8 cellular contexts compared by ENCODE assay signal in genomic region chr17:28645576-28645939, GRCh38. TPM values are rescaled to one million over a fixed set of nuclear protein-coding genes. Genes with fewer than 3 reads are reported as not detected.
DNase-seq lines count a peak whose midpoint lies in the region; ATAC-seq and TF ChIP-seq lines count a peak whose summit lies in the region.

No MANE protein-coding gene starts in this region.

- peak overlapping the region; percentile 83 for H3K27ac Mint-ChIP-seq in MCF 10A (ENCODE audit: low read depth, unreplicated experiment)

- H3K27me3 ChIP-seq in mononuclear cell (ENCODE audit: insufficient read depth, low read length) = no peaks in the 10 kb centered on the region

- H3K27me3 Mint-ChIP-seq in MCF 10A (ENCODE audit: insufficient read depth, unreplicated experiment) = no peaks in the 10 kb centered on the region

- CTCF ChIA-PET in MCF 10A (lab: Yijun Ruan, JAX) = interaction anchor here (0.5 to 4.3 kb wide), 6 partner anchors 16 to 74 kb away, joined by 3 to 25 read pairs (median 4); partner anchors contain the start of genes RPL23A, SDF2 and SUPT6H

- peak overlapping the region; percentile 94 for H3K4me3 Mint-ChIP-seq in MCF 10A (ENCODE audit: unreplicated experiment)

- TSS peak; percentile 90 for BruUV-seq in MCF 10A (replicated peaks; lab: Mats Ljungman, UMichigan)

- TF ChIP-seq CTCF in MCF 10A (IDR thresholded peaks at IDR 0.05; ENCODE audit: unreplicated experiment) = no peak

- POLR2A ChIA-PET in MCF 10A (lab: Yijun Ruan, JAX) = interaction anchor here (0.6 to 12.0 kb wide), 25 partner anchors 10 to 804 kb away, joined by 3 to 208 read pairs (median 5); partner anchors contain the start of genes ALDOC, PHF12, PIGS and RPL23A

- ATAC-seq in GM18867 (IDR thresholded peaks at IDR 0.05; ENCODE audit: unreplicated experiment) (no peak), HG02678 (IDR thresholded peaks at IDR 0.05; ENCODE audit: unreplicated experiment) (no peak), GM21717 (IDR thresholded peaks at IDR 0.05; ENCODE audit: unreplicated experiment) (no peak)

- intact Hi-C loops in MCF 10A (cut with micrococcal nuclease) = no loop called here

- no peaks in the 10 kb centered on the region for H3K9me3 ChIP-seq in mononuclear cell (ENCODE audit: low read depth, low read length)

- H3K4me1 ChIP-seq in mononuclear cell (ENCODE audit: insufficient read depth, low read length) = peaks cover 40% of the 10 kb centered on the region

- peaks cover 53% of the 10 kb centered on the region for H3K36me3 Mint-ChIP-seq in MCF 10A (ENCODE audit: insufficient read depth, unreplicated experiment)

- H3K4me3 ChIP-seq in mononuclear cell (ENCODE audit: low read length) = peak overlapping the region; percentile 90

- DNase-seq in stimulated activated CD4-positive, alpha-beta T cell treated with anti-CD3 and anti-CD28 coated beads, Interleukin-4, amount 100 ng/mL, for 24 hours = peak; percentile 18
- no peak for DNase-seq in stimulated activated CD4-positive, alpha-beta T cell treated with anti-CD3 and anti-CD28 coated beads, Interleukin-12 subunit alpha, Interleukin-12 subunit beta, amount 100 ng/mL, for 4 hours
- no peak for DNase-seq in MCF 10A (ENCODE audit: unreplicated experiment)
- no peak for DNase-seq in central memory CD4-positive, alpha-beta T cell

- no peaks in the 10 kb centered on the region for H3K9me3 Mint-ChIP-seq in MCF 10A (ENCODE audit: unreplicated experiment)

- H3K4me1 Mint-ChIP-seq in MCF 10A (ENCODE audit: insufficient read depth, unreplicated experiment) = peaks cover 27% of the 10 kb centered on the region

RNA-seq across cellular contexts. Expression of gene BLTP2, which starts 0.6 kb away (rescaled TPM):
- total RNA-seq in MCF 10A (2022) (119 and 126 TPM in 2 replicates), mononuclear cell (85.2 TPM)

RNA-seq across cellular contexts. Expression of gene SDF2, which starts 16.1 kb away (rescaled TPM):
- total RNA-seq in MCF 10A (2022) (31.4 and 31.8 TPM in 2 replicates), mononuclear cell (31.3 TPM)

RNA-seq across cellular contexts. Expression of gene SUPT6H, which starts 16.4 kb away (rescaled TPM):
- total RNA-seq in MCF 10A (2022) = 81.7 and 86.4 TPM in 2 replicates
- total RNA-seq in mononuclear cell = 80.9 TPM

RNA-seq across cellular contexts. Expression of gene RSKR, which starts 31.6 kb away (rescaled TPM):
- total RNA-seq in MCF 10A (2022) (19.9 and 24.1 TPM in 2 replicates), mononuclear cell (4.9 TPM)

RNA-seq across cellular contexts. Expression of gene SPAG5, which starts 46.7 kb away (rescaled TPM):
- 31.5 and 38.1 TPM in 2 replicates for total RNA-seq in MCF 10A (2022)
- 9.6 TPM for total RNA-seq in mononuclear cell
